ENCODE assay signal across 17 cellular contexts in the genomic region with DNA sequence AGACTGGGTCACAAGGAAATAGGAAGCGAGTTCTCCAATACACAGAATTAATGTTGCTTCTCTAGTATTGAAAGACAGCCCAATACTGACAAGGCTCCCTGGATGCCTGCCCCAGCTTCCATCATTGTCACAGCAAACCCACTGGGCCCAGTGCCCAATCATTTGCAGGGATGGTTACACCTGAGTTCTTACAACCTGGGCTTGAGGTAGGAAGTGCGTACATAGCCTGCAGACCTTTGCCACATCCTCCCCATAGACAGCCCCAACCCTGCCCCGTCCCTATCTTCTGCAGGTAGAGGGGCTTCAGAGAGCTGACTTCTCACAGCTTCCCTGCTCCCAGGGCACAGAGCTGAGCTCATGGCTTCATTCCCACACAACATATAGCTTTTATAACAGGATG.
A peak's percentile ranks its signal among the peaks of the same experiment; 100 is the strongest.
DNase-seq lines count a peak whose midpoint lies in the region; TF ChIP-seq lines count a peak whose summit lies in the region.
"Had no signal": no experiment of that assay in that cellular context is flagged by ENCODE, and none has a peak within 500 bp of the region (broad histone marks: within the 10 kb centered on the region; RNA-seq: fewer than 3 reads in every experiment).

No MANE protein-coding gene starts in this region.

- H3K4me1 ChIP-seq in Peyer's patch, result no peaks in the 10 kb centered on the region
- H3K4me1 ChIP-seq in endodermal cell (ENCODE audit: control insufficient read depth, insufficient read depth, low read length), result no peaks in the 10 kb centered on the region
- H3K4me1 ChIP-seq in osteoblast (ENCODE audit: insufficient read depth, low read length), result no peaks in the 10 kb centered on the region

- no peak overlapping the region for H3K4me3 Mint-ChIP-seq in endodermal cell
- H3K4me3 Mint-ChIP-seq: GM23338, IgD-negative memory B cell had no signal

- peak in 4 of 6 experiments; percentile 14 to 69 (median 56) for DNase-seq in stimulated activated naive CD4-positive, alpha-beta T cell (lab: John Stamatoyannopoulos, UW)
- no peak for DNase-seq in stimulated activated naive CD4-positive, alpha-beta T cell treated with Interleukin-2 at 50 U/mL for 16 hours (lab: John Stamatoyannopoulos, UW)
- DNase-seq in Peyer's patch (peak in 2 of 3 donors; percentile 24 to 74), endodermal cell (no peak), osteoblast (ENCODE audit: insufficient read length, low spot score, missing footprints) (no peak), NCI-H524 treated with DMSO at 0.1 percent for 48 hours (lab: John Stamatoyannopoulos, UW) (no peak)
- peak; percentile 14 for DNase-seq in effector CD4-positive, alpha-beta T cell
- DNase-seq: GF-D8, Kasumi-1, MM.1S, NCI-H1105, NCI-H1694, NCI-H524, SHP77 treated with DMSO at 0.1 percent for 48 hours had no signal

- H3K79me2 ChIP-seq in osteoblast (ENCODE audit: insufficient read depth, low read length), result no peaks in the 10 kb centered on the region

- H3K4me1 Mint-ChIP-seq in endodermal cell, result peaks cover 18% of the 10 kb centered on the region

- no peaks in the 10 kb centered on the region for H3K9me3 Mint-ChIP-seq in endodermal cell
- H3K9me3 Mint-ChIP-seq: IgD-negative memory B cell had no signal

- H3K27me3 ChIP-seq in Peyer's patch (no peaks in the 10 kb centered on the region), endodermal cell (ENCODE audit: control insufficient read depth, insufficient read depth, low read length, poor library complexity, severe bottlenecking) (no peaks in the 10 kb centered on the region), osteoblast (ENCODE audit: insufficient read depth, low read length) (peaks cover 36% of the 10 kb centered on the region)

- no peak overlapping the region for H2AFZ ChIP-seq in osteoblast (ENCODE audit: low read length)

- H3K27me3 Mint-ChIP-seq in endodermal cell (ENCODE audit: insufficient read depth), result no peaks in the 10 kb centered on the region

- H3K36me3 ChIP-seq in Peyer's patch (no peaks in the 10 kb centered on the region), endodermal cell (ENCODE audit: control insufficient read depth, insufficient read depth, low read length) (no peaks in the 10 kb centered on the region), osteoblast (ENCODE audit: insufficient read depth, low read length) (no peaks in the 10 kb centered on the region)

- H3K36me3 Mint-ChIP-seq in endodermal cell (ENCODE audit: low read depth), result no peaks in the 10 kb centered on the region

- no peak overlapping the region for H3K27ac ChIP-seq in Peyer's patch
- no peak overlapping the region for H3K27ac ChIP-seq in endodermal cell (ENCODE audit: low read depth, low read length)
- H3K27ac ChIP-seq in osteoblast (ENCODE audit: low read depth, low read length), result no peak overlapping the region
- H3K27ac ChIP-seq: HL-60 had no signal

- H3K9ac ChIP-seq in endodermal cell (ENCODE audit: extremely low read depth, low read length, poor library complexity, severe bottlenecking), result no peak overlapping the region

- H3K4me3 ChIP-seq in Peyer's patch (no peak overlapping the region), endodermal cell (ENCODE audit: low read length) (no peak overlapping the region), osteoblast (ENCODE audit: insufficient read depth, low read length) (no peak overlapping the region)
- H3K4me3 ChIP-seq: GM23338 had no signal

- TF ChIP-seq POLR2A in Peyer's patch (IDR thresholded peaks at IDR 0.05), result no peak

- TF ChIP-seq CTCF in Peyer's patch (IDR thresholded peaks at IDR 0.05) (no peak), endodermal cell (conservative IDR thresholded peaks at IDR 0.05) (no peak), osteoblast (IDR thresholded peaks at IDR 0.05; ENCODE audit: extremely low read depth, low read depth, low read length) (no peak)

- H3K4me2 ChIP-seq in osteoblast (ENCODE audit: insufficient read depth, low read length), result no peak overlapping the region

- no peaks in the 10 kb centered on the region for H4K20me1 ChIP-seq in osteoblast (ENCODE audit: insufficient read depth, low read length)

- H3K9me3 ChIP-seq in Peyer's patch, result no peaks in the 10 kb centered on the region
- no peaks in the 10 kb centered on the region for H3K9me3 ChIP-seq in endodermal cell (ENCODE audit: control insufficient read depth, low read length)
- H3K9me3 ChIP-seq in osteoblast (ENCODE audit: low read depth, low read length), result no peaks in the 10 kb centered on the region

- 88 to 100% methylated on average over 1 to 3 of the region's 3 CpGs for WGBS in endodermal cell (ENCODE audit: insufficient coverage in 1 of 2, insufficient read length in 1 of 2), 2 experiments

- no peak overlapping the region for H3K27ac Mint-ChIP-seq in endodermal cell
- H3K27ac Mint-ChIP-seq: GM23338, IgD-negative memory B cell had no signal

Comparison
In these comparisons a context has a peak if more than half of its experiments do, and no peak if none do; other contexts are left out.
1. DNase-seq: peak in stimulated activated naive CD4-positive, alpha-beta T cell (4 of 6), Peyer's patch (2 of 3) and effector CD4-positive, alpha-beta T cell (single experiment); none in stimulated activated naive CD4-positive, alpha-beta T cell treated with Interleukin-2 at 50 U/mL for 16 hours (single experiment), endodermal cell (single experiment), osteoblast (single experiment) and NCI-H524 treated with DMSO at 0.1 percent for 48 hours (single experiment).